In the genomic region with DNA sequence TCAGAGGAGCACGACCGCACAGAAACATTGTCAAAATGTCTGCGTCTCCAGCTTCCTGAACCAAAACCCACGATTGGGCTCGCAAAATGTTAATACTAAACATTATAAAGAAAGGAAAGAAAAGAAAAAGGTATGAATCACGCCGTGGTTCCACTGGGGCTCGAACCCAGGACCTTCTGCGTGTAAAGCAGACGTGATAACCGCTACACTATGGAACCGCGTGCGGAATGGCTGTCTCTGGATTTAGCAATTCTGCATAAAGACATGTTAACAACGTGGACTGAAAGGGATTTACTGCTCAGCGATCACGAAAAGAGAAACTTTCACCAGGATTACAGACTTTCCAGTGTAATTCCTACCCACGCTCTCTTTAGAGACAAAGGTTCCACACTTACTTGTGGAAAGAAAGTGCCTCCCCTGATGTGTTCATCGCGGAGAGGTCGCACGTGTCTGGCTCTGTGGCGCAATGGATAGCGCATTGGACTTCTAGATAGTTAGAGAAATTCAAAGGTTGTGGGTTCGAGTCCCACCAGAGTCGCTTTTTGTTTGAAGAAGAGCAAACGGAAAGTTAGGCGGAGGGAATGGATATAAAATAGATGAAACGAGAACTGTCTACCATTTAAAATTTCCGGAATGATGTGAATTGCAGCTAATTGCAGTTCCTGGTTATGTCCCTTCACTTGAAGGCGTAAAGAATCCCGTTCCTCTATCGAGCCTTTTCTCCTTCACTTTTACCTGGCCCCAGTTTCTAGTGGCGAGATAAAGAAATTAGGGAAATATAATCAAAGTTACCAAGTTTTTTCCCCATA, we compare ENCODE assay signal across 1 cellular context.
TF ChIP-seq lines count a peak whose summit lies in the region.

No MANE protein-coding gene starts in this region.

TF ChIP-seq in K562, 482 proteins besides CTCF, POLR2A, EP300 and RAD21 (continued from another document and continues in another):
- TF ChIP-seq E2F8 (IDR thresholded peaks at IDR 0.05; ENCODE audit: low read depth, partially characterized antibody) (peak; percentile 49), TBL1XR1 (IDR thresholded peaks at IDR 0.05; ENCODE audit: low read length in 2 of 2) (peak in 1 of 2 experiments; percentile 87; a peak in 2 of 4 replicates), MCM3 (IDR thresholded peaks at IDR 0.05) (no peak), NR2C1 (IDR thresholded peaks at IDR 0.05) (0 out of 2 replicates have a peak, but pooled peaks have one; percentile 22), NR2C1 (tag; IDR thresholded peaks at IDR 0.05) (no peak), THRB (CRISPR knock-in tag; conservative IDR thresholded peaks at IDR 0.05) (no peak; the same call in 1 of the 2 replicates), GTF2F1 (IDR thresholded peaks at IDR 0.05; ENCODE audit: low read depth, low read length) (no peak), NR2C2 (CRISPR knock-in tag; IDR thresholded peaks at IDR 0.05) (no peak), NR2C2 (tag; IDR thresholded peaks at IDR 0.05) (peak; percentile 86), TEAD1 (CRISPR knock-in tag; IDR thresholded peaks at IDR 0.05) (peak in 1 of 2 experiments; percentile 3; a peak in 1 of 4 replicates), CBX8 (IDR thresholded peaks at IDR 0.05; ENCODE audit: borderline replicate concordance, extremely low read depth, low read depth, low read length, poor library complexity, severe bottlenecking) (no peak), ID3 (CRISPR knock-in tag; IDR thresholded peaks at IDR 0.05) (no peak), ID3 (tag; IDR thresholded peaks at IDR 0.05) (peak; percentile 25; the same call in 1 of the 2 replicates), ZNF263 (CRISPR knock-in tag; IDR thresholded peaks at IDR 0.05; ENCODE audit: borderline replicate concordance) (no peak; the same call in 1 of the 2 replicates), ZNF551 (CRISPR knock-in tag; IDR thresholded peaks at IDR 0.05) (0 out of 2 replicates have a peak, but pooled peaks have one; percentile 15), CBX1 (IDR thresholded peaks at IDR 0.05; ENCODE audit: low read depth) (no peak), NR1H2 (CRISPR knock-in tag; IDR thresholded peaks at IDR 0.05) (no peak), SIX5 (IDR thresholded peaks at IDR 0.05; ENCODE audit: borderline replicate concordance in 1 of 2, insufficient read depth in 1 of 2, low read depth in 1 of 2, low read length in 2 of 2) (no peak), ZBTB8A (IDR thresholded peaks at IDR 0.05; ENCODE audit: partially characterized antibody) (peak; percentile 98), ZNF143 (CRISPR knock-in tag; IDR thresholded peaks at IDR 0.05) (no peak), SMARCB1 (IDR thresholded peaks at IDR 0.05; ENCODE audit: insufficient read length, low read depth) (no peak), ZNF449 (CRISPR knock-in tag; IDR thresholded peaks at IDR 0.05) (no peak), FOXK2 (conservative IDR thresholded peaks at IDR 0.05 in 1 of 2, IDR thresholded peaks at IDR 0.05 in 1 of 2; ENCODE audit: low read depth in 2 of 2) (peak; percentile 51 to 66; a peak in 2 of 4 replicates), ZEB2 (IDR thresholded peaks at IDR 0.05) (0 out of 2 replicates have a peak, but pooled peaks have one; percentile 10), MXD1 (CRISPR knock-in tag; IDR thresholded peaks at IDR 0.05; ENCODE audit: borderline replicate concordance, poor library complexity, severe bottlenecking) (peak; percentile 62), TFE3 (CRISPR knock-in tag; IDR thresholded peaks at IDR 0.05) (0 out of 2 replicates have a peak, but pooled peaks have one; percentile 2), BCOR (IDR thresholded peaks at IDR 0.05) (peak; percentile 75), ZFP36 (IDR thresholded peaks at IDR 0.05; ENCODE audit: low read depth, low read length, partially characterized antibody) (peak; percentile 5), RBM14 (IDR thresholded peaks at IDR 0.05; ENCODE audit: borderline replicate concordance, insufficient read depth, low read depth, low read length) (no peak), RB1 (IDR thresholded peaks at IDR 0.05; ENCODE audit: low read depth) (no peak), SNRNP70 (optimal IDR thresholded peaks at IDR 0.05; ENCODE audit: low read depth, low read length) (no peak), PCBP2 (IDR thresholded peaks at IDR 0.05; ENCODE audit: low read depth, low read length, poor library complexity, severe bottlenecking) (no peak), MECOM (CRISPR knock-in tag; IDR thresholded peaks at IDR 0.05) (no peak), ZBTB2 (IDR thresholded peaks at IDR 0.05) (no peak), HMG20A (CRISPR knock-in tag; conservative IDR thresholded peaks at IDR 0.05) (0 out of 2 replicates have a peak, but pooled peaks have one; percentile 11), RBM22 (IDR thresholded peaks at IDR 0.05; ENCODE audit: low read depth, low read length, poor library complexity, severe bottlenecking) (no peak), LEF1 (IDR thresholded peaks at IDR 0.05) (peak; percentile 68), ZMIZ1 (IDR thresholded peaks at IDR 0.05; ENCODE audit: low read depth in 2 of 2, low read length in 2 of 2) (no peak), SMARCC2 (IDR thresholded peaks at IDR 0.05; ENCODE audit: low read depth) (0 out of 2 replicates have a peak, but pooled peaks have one; percentile 43), HDAC3 (IDR thresholded peaks at IDR 0.05; ENCODE audit: borderline replicate concordance, partially characterized antibody) (peak; percentile 33), ZNF354B (CRISPR knock-in tag; IDR thresholded peaks at IDR 0.05) (0 out of 2 replicates have a peak, but pooled peaks have one; percentile 32), TAF15 (IDR thresholded peaks at IDR 0.05; ENCODE audit: low read depth, low read length) (no peak), PML (IDR thresholded peaks at IDR 0.05; ENCODE audit: low read length) (peak; percentile 16; the same call in 1 of the 2 replicates), BRF2 (IDR thresholded peaks at IDR 0.05; ENCODE audit: borderline replicate concordance, insufficient read depth, insufficient read length) (no peak), CBFA2T3 (IDR thresholded peaks at IDR 0.05) (no peak), ARHGAP35 (IDR thresholded peaks at IDR 0.05; ENCODE audit: partially characterized antibody) (no peak)
